ENCODE assay signal across 16 cellular contexts in the genomic region with DNA sequence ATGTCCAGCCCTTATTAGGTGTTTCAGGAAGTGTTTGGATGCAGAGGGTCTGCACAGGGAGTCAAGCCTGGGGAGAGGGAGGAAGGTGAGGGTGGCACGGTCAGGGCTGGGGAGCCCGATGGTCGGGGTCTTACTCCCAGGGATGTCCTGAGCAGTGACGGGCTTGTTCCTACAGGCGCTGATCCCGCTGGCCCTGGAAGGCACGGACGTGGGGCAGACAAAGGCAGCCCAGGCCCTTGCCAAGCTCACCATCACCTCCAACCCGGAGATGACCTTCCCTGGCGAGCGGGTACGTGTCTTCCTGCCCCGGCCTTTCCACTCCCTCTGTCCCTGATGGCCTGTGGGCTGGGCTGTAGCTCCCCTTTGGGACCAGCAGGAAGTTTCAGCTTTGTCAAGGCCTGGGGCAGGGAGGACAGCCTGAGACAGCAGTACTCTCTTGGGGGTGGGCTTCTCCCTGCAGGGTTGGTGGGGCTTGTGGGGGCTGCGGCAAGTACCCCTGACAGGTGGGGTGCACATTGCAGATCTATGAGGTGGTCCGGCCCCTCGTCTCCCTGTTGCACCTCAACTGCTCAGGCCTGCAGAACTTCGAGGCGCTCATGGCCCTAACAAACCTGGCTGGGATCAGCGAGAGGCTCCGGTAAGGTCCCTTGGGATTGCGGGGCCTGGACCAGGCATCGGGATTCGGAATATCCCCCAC. TPM values are rescaled to one million over a fixed set of nuclear protein-coding genes. Genes with fewer than 3 reads are reported as not detected.
DNase-seq lines count a peak whose midpoint lies in the region; ATAC-seq, FAIRE-seq and TF ChIP-seq lines count a peak whose summit lies in the region.
"Had no signal": no experiment of that assay in that cellular context is flagged by ENCODE, and none has a peak within 500 bp of the region (broad histone marks: within the 10 kb centered on the region; RNA-seq: fewer than 3 reads in every experiment).

No MANE protein-coding gene starts in this region.

- ATAC-seq in A549 (no peak), PC-3 (no peak), natural killer cell (no peak)

- peak overlapping the region; percentile 66 to 87 for H3K27ac ChIP-seq in A549
- peak overlapping the region; percentile 71 for H3K27ac ChIP-seq in PC-3 (ENCODE audit: low read length)
- peak overlapping the region; percentile 38 for H3K27ac ChIP-seq in colonic mucosa
- no peak overlapping the region for H3K27ac ChIP-seq in neuronal stem cell (replicated peaks; ENCODE audit: low read length)
- H3K27ac ChIP-seq: 22Rv1, BLaER1 had no signal

- no peak overlapping the region for H4K91ac ChIP-seq in neuronal stem cell (ENCODE audit: low read depth, low read length, poor library complexity)

- H3K79me2 ChIP-seq in PC-3 (ENCODE audit: low read length) = no peaks in the 10 kb centered on the region

- H3K9ac ChIP-seq in PC-3 (ENCODE audit: low read length) (no peak overlapping the region), colonic mucosa (ENCODE audit: low read depth in 2 of 2, low read length in 2 of 2) (peak overlapping the region in 1 of 2 donors; percentile 9), neuronal stem cell (ENCODE audit: low read depth, low read length, poor library complexity) (peak overlapping the region; percentile 77)
- H3K9ac ChIP-seq: BLaER1 had no signal

- H2BK5ac ChIP-seq in neuronal stem cell (ENCODE audit: low read length) = peak overlapping the region; percentile 26

- TF ChIP-seq RAD21 in A549 (conservative IDR thresholded peaks at IDR 0.05 in 1 of 2, IDR thresholded peaks at IDR 0.05 in 1 of 2) = no peak

- no peak for TF ChIP-seq CTCF in A549 (IDR thresholded peaks at IDR 0.05)
- TF ChIP-seq CTCF in PC-3 (conservative IDR thresholded peaks at IDR 0.05; ENCODE audit: low read depth, low read length) = no peak
- no peak for TF ChIP-seq CTCF in colonic mucosa (IDR thresholded peaks at IDR 0.05)
- no peak for TF ChIP-seq CTCF in natural killer cell (IDR thresholded peaks at IDR 0.05)

- FAIRE-seq in A549 (lab: Jason Lieb, UNC) = no peak
- FAIRE-seq: GM12891 had no signal

- no peaks in the 10 kb centered on the region for H4K20me1 ChIP-seq in PC-3 (ENCODE audit: low read length)

- peak overlapping the region; percentile 49 for H2BK12ac ChIP-seq in neuronal stem cell (ENCODE audit: low read length)

- peaks cover 0 to 7% of the 10 kb centered on the region in 2 donors for H3K4me1 Mint-ChIP-seq in natural killer cell
- H3K4me1 Mint-ChIP-seq in activated naive CD4-positive, alpha-beta T cell treated with anti-CD3 and anti-CD28 coated beads for 36 hours (ENCODE audit: low read depth) = peaks cover 2% of the 10 kb centered on the region

- no peak overlapping the region for H2AK5ac ChIP-seq in neuronal stem cell (ENCODE audit: low read depth, low read length)

- H3K36me3 ChIP-seq in PC-3 (ENCODE audit: low read depth, low read length) (peaks cover 31% of the 10 kb centered on the region), colonic mucosa (peaks cover 12% of the 10 kb centered on the region), neuronal stem cell (replicated peaks in 1 of 2; ENCODE audit: control insufficient read depth in 2 of 2, insufficient read depth in 2 of 2, low read length in 2 of 2) (peaks cover 56 to 83% of the 10 kb centered on the region in 2 donors)

- H2BK15ac ChIP-seq in neuronal stem cell (ENCODE audit: low read length) = no peak overlapping the region

- no peak overlapping the region for H3K27ac Mint-ChIP-seq in natural killer cell
- H3K27ac Mint-ChIP-seq in activated naive CD4-positive, alpha-beta T cell treated with anti-CD3 and anti-CD28 coated beads for 36 hours = no peak overlapping the region
- H3K27ac Mint-ChIP-seq: IgD-negative memory B cell had no signal

- no peak overlapping the region for H3K18ac ChIP-seq in neuronal stem cell (ENCODE audit: low read length)

- BruUV-seq in PC-3 (replicated peaks; lab: Mats Ljungman, UMichigan) = no TSS peak

- intact Hi-C loops in PC-3 (cut with micrococcal nuclease) (no loop called here), colonic mucosa (cut with DNase I) (loop anchor here (10.0 kb wide), 1 partner anchor 325 kb away; no protein-coding TSS in a partner anchor), natural killer cell (cut with micrococcal nuclease) (no loop called here)
- intact Hi-C loops in activated naive CD4-positive, alpha-beta T cell treated with anti-CD3 and anti-CD28 coated beads for 36 hours (cut with micrococcal nuclease) = no loop called here

- no peak overlapping the region for H4K8ac ChIP-seq in neuronal stem cell (ENCODE audit: low read depth, low read length)

- H3K27me3 ChIP-seq in PC-3 (ENCODE audit: low read length) = no peaks in the 10 kb centered on the region
- H3K27me3 ChIP-seq in colonic mucosa = no peaks in the 10 kb centered on the region
- H3K27me3 ChIP-seq in neuronal stem cell (ENCODE audit: control insufficient read depth in 3 of 3, insufficient read depth in 3 of 3, low read depth in 1 of 3, low read length in 3 of 3) = no peaks in the 10 kb centered on the region
- H3K27me3 ChIP-seq: BLaER1 had no signal

- no peak for TF ChIP-seq POLR2A in A549 (IDR thresholded peaks at IDR 0.05; ENCODE audit: low read length)

- H2BK120ac ChIP-seq in neuronal stem cell (ENCODE audit: low read depth, low read length) = no peak overlapping the region

- H3K9me3 Mint-ChIP-seq in natural killer cell = no peaks in the 10 kb centered on the region
- H3K9me3 Mint-ChIP-seq in activated naive CD4-positive, alpha-beta T cell treated with anti-CD3 and anti-CD28 coated beads for 36 hours = no peaks in the 10 kb centered on the region
- H3K9me3 Mint-ChIP-seq: IgD-negative memory B cell had no signal

- no peak overlapping the region for H3K4ac ChIP-seq in neuronal stem cell (ENCODE audit: low read length)

- no peak overlapping the region for H3K14ac ChIP-seq in neuronal stem cell (ENCODE audit: low read length)

- H3F3A ChIP-seq in PC-3 (ENCODE audit: low read length, unreplicated experiment) = no peaks in the 10 kb centered on the region

- H3K4me1 ChIP-seq in A549 = peaks cover 15% of the 10 kb centered on the region
- peaks cover 12% of the 10 kb centered on the region for H3K4me1 ChIP-seq in PC-3 (ENCODE audit: insufficient read depth, low read length)
- H3K4me1 ChIP-seq in colonic mucosa = peaks cover 8% of the 10 kb centered on the region
- no peaks in the 10 kb centered on the region for H3K4me1 ChIP-seq in neuronal stem cell (ENCODE audit: control insufficient read depth in 2 of 2, insufficient read depth in 1 of 2, low read depth in 1 of 2, low read length in 2 of 2)

- H3K4me2 ChIP-seq in A549 (peak overlapping the region; percentile 24; the same call in 1 of the 3 replicates), PC-3 (ENCODE audit: low read length) (peak overlapping the region; percentile 63), neuronal stem cell (ENCODE audit: insufficient read depth, low read length, poor library complexity, severe bottlenecking) (no peak overlapping the region)
- H3K4me2 ChIP-seq: BLaER1 had no signal

- peaks cover 4% of the 10 kb centered on the region for H3K79me1 ChIP-seq in neuronal stem cell (ENCODE audit: low read depth, low read length)

- CTCF ChIA-PET in A549 (lab: Yijun Ruan, JAX) = interaction anchor here (0.9 to 25.4 kb wide), 4 partner anchors 9 to 322 kb away, joined by 3 to 536 read pairs (median 6); partner anchors contain the start of genes HDDC3 and UNC45A
- CTCF ChIA-PET in PC-3 (lab: Charles Lee) = interaction anchor here (1.0 to 1.2 kb wide), 2 partner anchors 15 to 19 kb away, joined by 3 read pairs; partner anchors contain the start of gene UNC45A
- CTCF ChIA-PET in activated naive CD4-positive, alpha-beta T cell treated with anti-CD3 and anti-CD28 coated beads for 36 hours (lab: Charles Lee) = no interaction called here

- no peak overlapping the region for H3K4me3 Mint-ChIP-seq in natural killer cell
- no peak overlapping the region for H3K4me3 Mint-ChIP-seq in activated naive CD4-positive, alpha-beta T cell treated with anti-CD3 and anti-CD28 coated beads for 36 hours

- no peaks in the 10 kb centered on the region for H3K9me2 ChIP-seq in PC-3 (replicated peaks; ENCODE audit: low read length)

- POLR2A ChIA-PET in A549 (lab: Yijun Ruan, JAX) = interaction anchor here (0.6 to 1.0 kb wide), 2 partner anchors 9 to 21 kb away, joined by 3 read pairs; no protein-coding TSS in a partner anchor
- POLR2A ChIA-PET in PC-3 (lab: Charles Lee; ENCODE audit: unreplicated experiment) = no interaction called here

- no peak overlapping the region for H3K4me3 ChIP-seq in A549
- H3K4me3 ChIP-seq in PC-3 (ENCODE audit: low read length) = no peak overlapping the region
- H3K4me3 ChIP-seq in colonic mucosa = no peak overlapping the region
- H3K4me3 ChIP-seq in neuronal stem cell (ENCODE audit: low read length in 2 of 2) = no peak overlapping the region
- H3K4me3 ChIP-seq: BLaER1 had no signal

- H3K23ac ChIP-seq in neuronal stem cell (ENCODE audit: low read depth, low read length, poor library complexity) = no peak overlapping the region

- DNase-seq in A549 (ENCODE audit: low read depth in 1 of 2, low spot score in 1 of 2) (no peak), PC-3 (no peak), colonic mucosa (no peak), neuronal stem cell (ENCODE audit: low spot score) (no peak), natural killer cell (no peak), Kasumi-1 (lab: John Stamatoyannopoulos, UW) (no peak)
- DNase-seq in activated naive CD4-positive, alpha-beta T cell treated with Interleukin-2 at 50 U/mL for 16 hours = no peak
- DNase-seq in activated naive CD4-positive, alpha-beta T cell treated with anti-CD3 and anti-CD28 coated beads for 36 hours = no peak
- DNase-seq: NCI-H187; NCI-H446; NK-92 treated with Interleukin-12 subunit alpha and Interleukin-12 subunit beta, amount 100 ng/mL, for 24 hours had no signal

- no peaks in the 10 kb centered on the region for H3K36me3 Mint-ChIP-seq in natural killer cell
- H3K36me3 Mint-ChIP-seq in activated naive CD4-positive, alpha-beta T cell treated with anti-CD3 and anti-CD28 coated beads for 36 hours (ENCODE audit: low read depth) = peaks cover 29% of the 10 kb centered on the region

- H2AFZ ChIP-seq in PC-3 (ENCODE audit: low read length) (peak overlapping the region; percentile 45; the same call in 1 of the 2 replicates), neuronal stem cell (ENCODE audit: low read length) (no peak overlapping the region)

- WGBS in A549 (ENCODE audit: missing lambda C conversion rate) = 93% methylated on average over 22 of the region's 23 CpGs
- no CpG with 5 or more reads among the region's 23 CpGs for WGBS in neuronal stem cell (ENCODE audit: extremely low coverage in 2 of 2, insufficient read length in 2 of 2, insufficient replicate concordance in 1 of 2), 2 donors

- no peak for TF ChIP-seq EP300 in A549 (IDR thresholded peaks at IDR 0.05)

- no peaks in the 10 kb centered on the region for H3K27me3 Mint-ChIP-seq in natural killer cell (ENCODE audit: low read depth in 2 of 2)
- no peaks in the 10 kb centered on the region for H3K27me3 Mint-ChIP-seq in activated naive CD4-positive, alpha-beta T cell treated with anti-CD3 and anti-CD28 coated beads for 36 hours (ENCODE audit: low read depth)
- H3K27me3 Mint-ChIP-seq: IgD-negative memory B cell had no signal

- H3K9me3 ChIP-seq in A549 (no peaks in the 10 kb centered on the region), PC-3 (ENCODE audit: low read length) (no peaks in the 10 kb centered on the region), colonic mucosa (no peaks in the 10 kb centered on the region), neuronal stem cell (replicated peaks in 1 of 2; ENCODE audit: control insufficient read depth in 2 of 2, insufficient read depth in 1 of 2, low read depth in 1 of 2, low read length in 2 of 2) (peaks cover 0 to 1% of the 10 kb centered on the region in 2 donors)
- H3K9me3 ChIP-seq: BLaER1 had no signal

RNA-seq across cellular contexts. Expression of gene RCCD1, which starts 4.6 kb away (rescaled TPM):
- polyA plus RNA-seq in A549 (2011; rRNA removed) (22.8 and 25.3 TPM in 2 replicates), A549 (2017; fragmentation: RNase III; extraction: RNeasy Plus Mini Kit Qiagen cat#74134 plus additional on column Dnase treatment) (37.0 to 39.4 TPM (median 37.2 TPM) in 3 replicates)
- 36.1 and 40.9 TPM in 2 replicates for polyA plus RNA-seq in A549 (2012; cell fraction: cytosol; rRNA removed)
- 85.8 and 98.1 TPM in 2 replicates for polyA plus RNA-seq in A549 (2012; cell fraction: nucleus; rRNA removed)
- 12.9 and 13.6 TPM in 2 replicates for polyA minus RNA-seq in A549 (2011; rRNA and poly(A)+ RNA removed)
- total RNA-seq in PC-3 (2014; rRNA removed) (9.2 and 11.7 TPM in 2 replicates), colonic mucosa (10 to 100 TPM; 14.8 to 33.0 TPM), natural killer cell (1 to 10 TPM; 4.2 to 5.4 (median 5.1) TPM)
- polyA plus RNA-seq in neuronal stem cell (2013, experiment 1 of 2) = 15.6 TPM
- polyA plus RNA-seq in neuronal stem cell (2013, experiment 2 of 2) = 14.4 TPM
- total RNA-seq in activated naive CD4-positive, alpha-beta T cell treated with anti-CD3 and anti-CD28 coated beads for 36 hours = 10 to 100 TPM; 52.0 to 52.4 TPM
- total RNA-seq: H4 had no signal

RNA-seq across cellular contexts. Expression of gene UNC45A, which starts 15.0 kb away (rescaled TPM):
- 47.7 and 48.2 TPM in 2 replicates for polyA plus RNA-seq in A549 (2011; rRNA removed)
- 70.2 and 71.6 TPM in 2 replicates for polyA plus RNA-seq in A549 (2012; cell fraction: cytosol; rRNA removed)
- polyA plus RNA-seq in A549 (2012; cell fraction: nucleus; rRNA removed) = 128 and 156 TPM in 2 replicates
- polyA plus RNA-seq in A549 (2017; fragmentation: RNase III; extraction: RNeasy Plus Mini Kit Qiagen cat#74134 plus additional on column Dnase treatment) = 76.9 to 82.5 TPM (median 80.4 TPM) in 3 replicates
- polyA minus RNA-seq in A549 (2011; rRNA and poly(A)+ RNA removed) = 84.6 and 90.4 TPM in 2 replicates
- 68.4 and 73.7 TPM in 2 replicates for total RNA-seq in PC-3 (2014; rRNA removed)
- total RNA-seq in colonic mucosa = 10 to 100 TPM; 60.7 to 74.5 TPM
- polyA plus RNA-seq in neuronal stem cell (2013, experiment 1 of 2) = 29.4 TPM
- 28.4 TPM for polyA plus RNA-seq in neuronal stem cell (2013, experiment 2 of 2)
- 10 to 100 TPM; 39.0 to 58.1 (median 51.5) TPM for total RNA-seq in natural killer cell
- 10 to 100 TPM; 69.9 to 70.8 TPM for total RNA-seq in activated naive CD4-positive, alpha-beta T cell treated with anti-CD3 and anti-CD28 coated beads for 36 hours

RNA-seq across cellular contexts. Expression of gene HDDC3, which starts 17.8 kb away (rescaled TPM):
- polyA plus RNA-seq in A549 (2011; rRNA removed) (29.8 and 31.9 TPM in 2 replicates), A549 (2017; fragmentation: RNase III; extraction: RNeasy Plus Mini Kit Qiagen cat#74134 plus additional on column Dnase treatment) (25.3 to 29.7 TPM (median 26.1 TPM) in 3 replicates)
- 41.6 and 42.9 TPM in 2 replicates for polyA plus RNA-seq in A549 (2012; cell fraction: cytosol; rRNA removed)
- polyA plus RNA-seq in A549 (2012; cell fraction: nucleus; rRNA removed) = 28.9 and 34.8 TPM in 2 replicates
- 27.4 and 33.9 TPM in 2 replicates for polyA minus RNA-seq in A549 (2011; rRNA and poly(A)+ RNA removed)
- total RNA-seq in PC-3 (2014; rRNA removed) (18.5 and 19.6 TPM in 2 replicates), colonic mucosa (10 to 100 TPM; 13.5 to 29.6 TPM), natural killer cell (10 to 100 TPM; 11.2 to 14.5 (median 12.1) TPM)
- 17.1 TPM for polyA plus RNA-seq in neuronal stem cell (2013, experiment 1 of 2)
- polyA plus RNA-seq in neuronal stem cell (2013, experiment 2 of 2) = 16.8 TPM
- 10 to 100 TPM; 49.8 to 51.3 TPM for total RNA-seq in activated naive CD4-positive, alpha-beta T cell treated with anti-CD3 and anti-CD28 coated beads for 36 hours

RNA-seq across cellular contexts. Expression of gene PRC1, which starts 44.2 kb away (rescaled TPM):
- 376 and 426 TPM in 2 replicates for polyA plus RNA-seq in A549 (2011; rRNA removed)
- polyA plus RNA-seq in A549 (2012; cell fraction: cytosol; rRNA removed) = 330 and 355 TPM in 2 replicates
- polyA plus RNA-seq in A549 (2012; cell fraction: nucleus; rRNA removed) = 589 and 939 TPM in 2 replicates
- 277 to 312 TPM (median 303 TPM) in 3 replicates for polyA plus RNA-seq in A549 (2017; fragmentation: RNase III; extraction: RNeasy Plus Mini Kit Qiagen cat#74134 plus additional on column Dnase treatment)
- 307 and 318 TPM in 2 replicates for polyA minus RNA-seq in A549 (2011; rRNA and poly(A)+ RNA removed)
- 236 and 243 TPM in 2 replicates for total RNA-seq in PC-3 (2014; rRNA removed)
- 100 to 1,000 TPM in 1 of 2 donors, 10 to 100 TPM in 1; 44.3 to 114 TPM for total RNA-seq in colonic mucosa
- 196 TPM for polyA plus RNA-seq in neuronal stem cell (2013, experiment 1 of 2)
- 191 TPM for polyA plus RNA-seq in neuronal stem cell (2013, experiment 2 of 2)
- total RNA-seq in natural killer cell = 10 to 100 TPM; 18.9 to 25.1 (median 23.3) TPM
- total RNA-seq in activated naive CD4-positive, alpha-beta T cell treated with anti-CD3 and anti-CD28 coated beads for 36 hours = 100 to 1,000 TPM; 173 TPM

RNA-seq across cellular contexts. Expression of gene MAN2A2, which starts 47.0 kb away (rescaled TPM):
- 22.0 and 37.0 TPM in 2 replicates for polyA plus RNA-seq in A549 (2011; rRNA removed)
- polyA plus RNA-seq in A549 (2012; cell fraction: cytosol; rRNA removed) = 56.4 and 73.9 TPM in 2 replicates
- polyA plus RNA-seq in A549 (2012; cell fraction: nucleus; rRNA removed) = 415 and 583 TPM in 2 replicates
- polyA plus RNA-seq in A549 (2017; fragmentation: RNase III; extraction: RNeasy Plus Mini Kit Qiagen cat#74134 plus additional on column Dnase treatment) = 29.6 to 35.3 TPM (median 32.6 TPM) in 3 replicates
- 42.7 and 43.2 TPM in 2 replicates for polyA minus RNA-seq in A549 (2011; rRNA and poly(A)+ RNA removed)
- total RNA-seq in PC-3 (2014; rRNA removed) = 19.8 and 26.3 TPM in 2 replicates
- 10 to 100 TPM; 34.2 to 66.4 TPM for total RNA-seq in colonic mucosa
- 41.6 TPM for polyA plus RNA-seq in neuronal stem cell (2013, experiment 1 of 2)
- 37.8 TPM for polyA plus RNA-seq in neuronal stem cell (2013, experiment 2 of 2)
- 100 to 1,000 TPM; 158 to 200 (median 177) TPM for total RNA-seq in natural killer cell
- 100 to 1,000 TPM; 139 to 141 TPM for total RNA-seq in activated naive CD4-positive, alpha-beta T cell treated with anti-CD3 and anti-CD28 coated beads for 36 hours
